15 cellular contexts compared by ENCODE assay signal in the genomic region with DNA sequence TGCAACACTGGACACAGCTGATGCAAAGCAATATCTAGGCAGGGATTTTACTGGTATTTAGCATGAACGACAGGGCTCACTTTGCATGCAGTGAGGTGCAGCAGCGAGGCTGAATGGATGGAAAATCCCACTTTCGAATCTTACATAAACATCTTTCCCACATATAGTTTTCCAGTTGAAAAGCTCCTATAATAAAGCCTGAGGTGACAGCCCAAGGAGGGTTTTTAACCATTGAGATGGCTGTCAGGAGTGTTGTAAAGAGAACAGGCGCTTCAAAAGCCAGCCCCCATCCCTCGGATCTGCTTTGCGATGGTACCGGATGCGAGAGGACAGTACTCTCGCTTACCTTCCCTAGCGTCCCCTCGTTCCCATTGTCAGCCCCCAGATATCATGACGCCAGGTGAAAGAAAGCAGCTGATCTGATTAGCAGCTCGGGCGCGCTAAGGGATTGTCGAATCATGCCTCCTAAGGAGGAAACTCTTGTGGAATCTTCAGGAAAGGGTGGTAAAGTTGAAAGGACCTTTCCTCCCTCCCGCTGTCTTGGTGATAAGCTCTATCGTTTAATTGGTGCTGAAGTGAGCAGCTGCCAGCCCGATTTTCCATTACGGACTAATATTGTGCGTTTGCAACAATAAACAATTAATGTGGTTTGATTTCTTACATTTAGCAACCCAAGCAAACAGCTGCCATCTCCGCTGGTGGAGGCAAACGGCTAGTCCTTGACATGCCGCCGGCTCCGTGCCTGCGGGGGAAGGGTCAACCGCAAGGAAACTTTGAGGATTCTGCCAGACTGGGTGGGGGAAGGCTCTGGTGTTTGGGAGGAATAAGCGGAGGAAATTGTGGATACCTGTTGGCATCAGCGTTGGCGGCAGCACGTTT. TPM values are rescaled to one million over a fixed set of nuclear protein-coding genes. Genes with fewer than 3 reads are reported as not detected.
DNase-seq lines count a peak whose midpoint lies in the region; ATAC-seq and FAIRE-seq lines count a peak whose summit lies in the region.
"Had no signal": no experiment of that assay in that cellular context is flagged by ENCODE, and none has a peak within 500 bp of the region (broad histone marks: within the 10 kb centered on the region; RNA-seq: fewer than 3 reads in every experiment).

No MANE protein-coding gene starts in this region.

- H3K27me3 ChIP-seq in iPS-15b (ENCODE audit: control insufficient read depth, insufficient read depth, low read length) (peaks cover 71% of the 10 kb centered on the region), rectal smooth muscle tissue (ENCODE audit: control insufficient read depth, insufficient read depth, low read length) (peaks cover 9% of the 10 kb centered on the region)

- no peak overlapping the region for H3K27ac Mint-ChIP-seq in activated CD4-positive, alpha-beta memory T cell treated with anti-CD3 and anti-CD28 coated beads for 36 hours
- H3K27ac Mint-ChIP-seq: CD8-positive, alpha-beta T cell; naive B cell had no signal

- H3K9me3 ChIP-seq in ES-I3 (ENCODE audit: control insufficient read depth, insufficient read depth, low read length) (no peaks in the 10 kb centered on the region), SK-N-MC (ENCODE audit: low read depth, low read length) (no peaks in the 10 kb centered on the region), iPS-15b (ENCODE audit: control insufficient read depth, insufficient read depth, low read length) (no peaks in the 10 kb centered on the region)

- H3K4me3 ChIP-seq in SK-N-MC, result peak overlapping the region; percentile 79
- peak overlapping the region; percentile 76 for H3K4me3 ChIP-seq in iPS-15b (ENCODE audit: low read depth, low read length)
- peak overlapping the region; percentile 52 for H3K4me3 ChIP-seq in rectal smooth muscle tissue (ENCODE audit: low read length)
- H3K4me3 ChIP-seq: PC-9 had no signal

- intact Hi-C loops in activated CD4-positive, alpha-beta memory T cell treated with anti-CD3 and anti-CD28 coated beads for 36 hours (cut with micrococcal nuclease), result no loop called here

- H3K4me3 Mint-ChIP-seq in activated CD4-positive, alpha-beta memory T cell treated with anti-CD3 and anti-CD28 coated beads for 36 hours, result no peak overlapping the region
- H3K4me3 Mint-ChIP-seq: CD8-positive, alpha-beta T cell; naive B cell had no signal

- H3K27ac ChIP-seq in SK-N-MC, result no peak overlapping the region
- H3K27ac ChIP-seq in rectal smooth muscle tissue (ENCODE audit: low read depth, low read length), result no peak overlapping the region
- H3K27ac ChIP-seq: PC-9, WERI-Rb-1 had no signal

- H3K4me1 Mint-ChIP-seq in activated CD4-positive, alpha-beta memory T cell treated with anti-CD3 and anti-CD28 coated beads for 36 hours (ENCODE audit: low read depth), result no peaks in the 10 kb centered on the region
- H3K4me1 Mint-ChIP-seq: naive B cell had no signal

- H3K36me3 Mint-ChIP-seq in activated CD4-positive, alpha-beta memory T cell treated with anti-CD3 and anti-CD28 coated beads for 36 hours, result peaks cover 2% of the 10 kb centered on the region
- H3K36me3 Mint-ChIP-seq: CD8-positive, alpha-beta T cell; naive B cell had no signal

- peaks cover 23% of the 10 kb centered on the region for H3K9me3 Mint-ChIP-seq in activated CD4-positive, alpha-beta memory T cell treated with anti-CD3 and anti-CD28 coated beads for 36 hours

- no peak for ATAC-seq in HG02970 (IDR thresholded peaks at IDR 0.05; ENCODE audit: low FRiP score, unreplicated experiment)
- ATAC-seq: CD8-positive, alpha-beta T cell had no signal

- peak overlapping the region; percentile 67 for H3K9ac ChIP-seq in ES-I3 (ENCODE audit: low read depth, low read length)
- H3K9ac ChIP-seq in SK-N-MC (ENCODE audit: insufficient read length), result no peak overlapping the region
- H3K9ac ChIP-seq in iPS-15b (ENCODE audit: low read depth, low read length), result no peak overlapping the region
- no peak overlapping the region for H3K9ac ChIP-seq in rectal smooth muscle tissue (ENCODE audit: low read length)

- DNase-seq in SK-N-MC (ENCODE audit: low read depth, low spot score) (no peak), RCC 7860 (ENCODE audit: low spot score) (no peak)
- DNase-seq in activated CD4-positive, alpha-beta memory T cell treated with anti-CD3 and anti-CD28 coated beads for 36 hours, result no peak
- DNase-seq in stimulated activated naive CD4-positive, alpha-beta T cell treated with Interleukin-2 at 50 U/mL for 16 hours (lab: John Stamatoyannopoulos, UW), result no peak
- DNase-seq: activated gamma-delta T cell; CD8-positive, alpha-beta T cell; erythroblast; naive B cell; NCI-H1092; PC-9; WERI-Rb-1 had no signal

- H3K4me1 ChIP-seq in ES-I3 (ENCODE audit: insufficient read depth, low read length) (peaks cover 24% of the 10 kb centered on the region), iPS-15b (ENCODE audit: control insufficient read depth, insufficient read depth, low read length) (peaks cover 14% of the 10 kb centered on the region), rectal smooth muscle tissue (ENCODE audit: control insufficient read depth, insufficient read depth, low read length) (no peaks in the 10 kb centered on the region)

- CTCF ChIA-PET in activated CD4-positive, alpha-beta memory T cell treated with anti-CD3 and anti-CD28 coated beads for 36 hours (lab: Charles Lee), result no interaction called here

- POLR2A ChIA-PET in activated CD4-positive, alpha-beta memory T cell treated with anti-CD3 and anti-CD28 coated beads for 36 hours (lab: Charles Lee), result no interaction called here

- H3K36me3 ChIP-seq in ES-I3 (ENCODE audit: insufficient read depth, low read length) (no peaks in the 10 kb centered on the region), SK-N-MC (ENCODE audit: insufficient read depth, low read length) (no peaks in the 10 kb centered on the region), iPS-15b (ENCODE audit: control insufficient read depth, insufficient read depth, low read length) (no peaks in the 10 kb centered on the region), rectal smooth muscle tissue (ENCODE audit: control insufficient read depth, insufficient read depth, low read length) (no peaks in the 10 kb centered on the region)
- H3K36me3 ChIP-seq: WERI-Rb-1 had no signal

- H3K27me3 Mint-ChIP-seq in activated CD4-positive, alpha-beta memory T cell treated with anti-CD3 and anti-CD28 coated beads for 36 hours, result peaks cover 11% of the 10 kb centered on the region

- FAIRE-seq in RCC 7860 (lab: Jason Lieb, UNC), result no peak

RNA-seq across cellular contexts. Expression of a gene that starts 1.8 kb away (rescaled TPM):
- not detected for total RNA-seq in activated CD4-positive, alpha-beta memory T cell treated with anti-CD3 and anti-CD28 coated beads for 36 hours
- total RNA-seq: CD8-positive, alpha-beta T cell; PC-9 had no signal
